8 cellular contexts compared by ENCODE assay signal in the genomic region with DNA sequence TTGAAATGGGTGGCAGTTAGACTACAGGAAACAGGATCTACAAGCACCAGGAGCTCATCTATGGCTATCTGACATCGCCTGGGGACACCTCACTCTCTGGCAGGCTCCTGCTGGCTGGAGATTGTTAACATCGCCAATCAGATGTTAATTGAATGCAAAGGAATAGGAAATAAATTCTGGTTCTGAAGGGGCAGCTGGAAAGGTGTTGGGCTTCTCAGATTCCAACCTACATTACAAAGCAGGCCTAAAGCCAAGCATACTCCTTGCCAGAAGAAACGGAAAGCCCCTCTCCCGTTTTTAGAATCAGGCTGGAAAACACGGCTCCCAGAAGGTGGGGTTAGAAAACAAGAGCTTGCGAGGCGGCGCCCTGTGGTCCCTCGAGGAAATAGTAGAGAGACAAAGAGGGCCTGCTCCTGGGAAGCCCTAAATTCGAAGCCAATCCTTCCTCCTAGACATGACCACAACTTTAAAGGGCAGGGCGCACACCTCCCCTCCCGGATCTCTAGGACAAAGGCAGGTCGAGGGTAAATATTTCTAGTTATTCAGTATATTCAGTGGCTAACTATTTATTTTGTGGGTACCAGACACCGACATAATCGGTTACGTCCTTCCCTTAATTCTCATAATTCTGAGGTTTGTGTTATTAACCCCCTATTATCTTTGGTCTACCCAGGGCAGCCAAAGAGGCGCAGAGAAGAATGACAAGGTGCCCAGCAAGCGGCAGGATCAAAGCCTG. TPM values are rescaled to one million over a fixed set of nuclear protein-coding genes. Genes with fewer than 3 reads are reported as not detected.
DNase-seq lines count a peak whose midpoint lies in the region; ATAC-seq lines count a peak whose summit lies in the region.

No MANE protein-coding gene starts in this region.

- H3K36me3 Mint-ChIP-seq in activated naive CD8-positive, alpha-beta T cell, result no peaks in the 10 kb centered on the region
- H3K36me3 Mint-ChIP-seq in activated naive CD8-positive, alpha-beta T cell treated with anti-CD3 and anti-CD28 coated beads, Interleukin-2, amount 50 U/mL, for 24 hours (ENCODE audit: low read depth), result no peaks in the 10 kb centered on the region

- H3K4me1 Mint-ChIP-seq in activated naive CD8-positive, alpha-beta T cell (ENCODE audit: low read depth), result peaks cover 13% of the 10 kb centered on the region
- peaks cover 6% of the 10 kb centered on the region for H3K4me1 Mint-ChIP-seq in activated naive CD8-positive, alpha-beta T cell treated with anti-CD3 and anti-CD28 coated beads, Interleukin-2, amount 50 U/mL, for 24 hours

- DNase-seq in activated naive CD8-positive, alpha-beta T cell treated with anti-CD3 and anti-CD28 coated beads, Interleukin-2, amount 50 U/mL, for 24 hours, result no peak
- peak; percentile 36 for DNase-seq in NCI-H2227 treated with DMSO at 0.1 percent for 48 hours (lab: John Stamatoyannopoulos, UW)
- peak; percentile 62 for DNase-seq in ecto neural progenitor cell (ENCODE audit: low spot score)
- no peak for DNase-seq in trophoblast cell
- DNase-seq in NCI-H1694 treated with DMSO at 0.1 percent for 48 hours (lab: John Stamatoyannopoulos, UW), result no peak
- DNase-seq in GM19240 (ENCODE audit: insufficient read length, low spot score), result no peak

- H3K27ac ChIP-seq in trophoblast cell (ENCODE audit: low read depth, low read length), result no peak overlapping the region

- H3K14ac ChIP-seq in trophoblast cell (ENCODE audit: low read length), result no peak overlapping the region

- peaks cover 34% of the 10 kb centered on the region for H3K27me3 Mint-ChIP-seq in activated naive CD8-positive, alpha-beta T cell
- H3K27me3 Mint-ChIP-seq in activated naive CD8-positive, alpha-beta T cell treated with anti-CD3 and anti-CD28 coated beads, Interleukin-2, amount 50 U/mL, for 24 hours, result peaks cover 44% of the 10 kb centered on the region

- H3K27ac Mint-ChIP-seq in activated naive CD8-positive, alpha-beta T cell, result no peak overlapping the region
- H3K27ac Mint-ChIP-seq in activated naive CD8-positive, alpha-beta T cell treated with anti-CD3 and anti-CD28 coated beads, Interleukin-2, amount 50 U/mL, for 24 hours, result no peak overlapping the region

- no peak overlapping the region for H2BK5ac ChIP-seq in trophoblast cell (ENCODE audit: low read depth, low read length, poor library complexity)

- no peak overlapping the region for H2BK120ac ChIP-seq in trophoblast cell (ENCODE audit: insufficient read depth, low read length, poor library complexity)

- no peak overlapping the region for H3K18ac ChIP-seq in trophoblast cell (ENCODE audit: low read length)

- no peaks in the 10 kb centered on the region for H3K9me3 Mint-ChIP-seq in activated naive CD8-positive, alpha-beta T cell (ENCODE audit: low read depth)
- no peaks in the 10 kb centered on the region for H3K9me3 Mint-ChIP-seq in activated naive CD8-positive, alpha-beta T cell treated with anti-CD3 and anti-CD28 coated beads, Interleukin-2, amount 50 U/mL, for 24 hours

- no peaks in the 10 kb centered on the region for H3K27me3 ChIP-seq in trophoblast cell (ENCODE audit: insufficient read depth, low read length)

- peaks cover 2% of the 10 kb centered on the region for H3K79me1 ChIP-seq in trophoblast cell (ENCODE audit: low read length)

- peak overlapping the region; percentile 62 for H2AFZ ChIP-seq in trophoblast cell (ENCODE audit: insufficient read depth, low read length, poor library complexity)

- H2BK12ac ChIP-seq in trophoblast cell (ENCODE audit: low read length), result no peak overlapping the region

- H3K4me1 ChIP-seq in trophoblast cell (ENCODE audit: control insufficient read depth in 1 of 2, insufficient read depth in 2 of 2, low read length in 2 of 2), result peaks cover 3 to 6% of the 10 kb centered on the region in 2 experiments

- no peaks in the 10 kb centered on the region for H3K79me2 ChIP-seq in trophoblast cell (ENCODE audit: control insufficient read depth, insufficient read depth, low read length, poor library complexity)

- H2AK5ac ChIP-seq in trophoblast cell (ENCODE audit: low read length), result no peak overlapping the region

- H3K4me3 ChIP-seq in trophoblast cell (ENCODE audit: low read depth, low read length), result peak overlapping the region; percentile 86

- H4K8ac ChIP-seq in trophoblast cell (ENCODE audit: low read depth, low read length), result peak overlapping the region; percentile 12

- peak overlapping the region; percentile 87 for H3K4me2 ChIP-seq in trophoblast cell (ENCODE audit: low read length)

- H3K4me3 Mint-ChIP-seq in activated naive CD8-positive, alpha-beta T cell, result peak overlapping the region; percentile 59
- no peak overlapping the region for H3K4me3 Mint-ChIP-seq in activated naive CD8-positive, alpha-beta T cell treated with anti-CD3 and anti-CD28 coated beads, Interleukin-2, amount 50 U/mL, for 24 hours

- H3K23ac ChIP-seq in trophoblast cell (ENCODE audit: low read length), result no peak overlapping the region

- no peaks in the 10 kb centered on the region for H3K9me3 ChIP-seq in trophoblast cell (ENCODE audit: insufficient read depth, low read depth, low read length)

- WGBS in trophoblast cell (ENCODE audit: extremely low coverage, insufficient coverage, insufficient read length), result no CpG with 5 or more reads among the region's 18 CpGs

- ATAC-seq in activated naive CD8-positive, alpha-beta T cell treated with anti-CD3 and anti-CD28 coated beads, Interleukin-2, amount 50 U/mL, for 24 hours, result no peak
- ATAC-seq in GM18520 (IDR thresholded peaks at IDR 0.05; ENCODE audit: unreplicated experiment), result no peak

- H3K36me3 ChIP-seq in trophoblast cell (ENCODE audit: control insufficient read depth in 1 of 2, insufficient read depth in 2 of 2, low read length in 2 of 2), result no peaks in the 10 kb centered on the region

- H4K91ac ChIP-seq in trophoblast cell (ENCODE audit: low read depth, low read length), result no peak overlapping the region

- H3K9ac ChIP-seq in trophoblast cell (ENCODE audit: low read length), result no peak overlapping the region

- no peak overlapping the region for H3K4ac ChIP-seq in trophoblast cell (ENCODE audit: low read depth, low read length)

- H4K12ac ChIP-seq in trophoblast cell (ENCODE audit: low read depth, low read length), result no peak overlapping the region

RNA-seq across cellular contexts. Expression of a gene that starts 0.8 kb away (rescaled TPM):
- 16.0 and 16.8 TPM in 2 replicates for polyA plus RNA-seq in trophoblast cell (2013)

Comparison
In these comparisons a context has a peak if more than half of its experiments do, and no peak if none do; other contexts are left out.
1. DNase-seq: peak in NCI-H2227 treated with DMSO at 0.1 percent for 48 hours (single experiment) and ecto neural progenitor cell (single experiment); none in activated naive CD8-positive, alpha-beta T cell treated with anti-CD3 and anti-CD28 coated beads, Interleukin-2, amount 50 U/mL, for 24 hours (single experiment), trophoblast cell (0 of 2), NCI-H1694 treated with DMSO at 0.1 percent for 48 hours (single experiment) and GM19240 (single experiment).